Comparison of ENCODE assay signal across 1 cellular context in the genomic region with DNA sequence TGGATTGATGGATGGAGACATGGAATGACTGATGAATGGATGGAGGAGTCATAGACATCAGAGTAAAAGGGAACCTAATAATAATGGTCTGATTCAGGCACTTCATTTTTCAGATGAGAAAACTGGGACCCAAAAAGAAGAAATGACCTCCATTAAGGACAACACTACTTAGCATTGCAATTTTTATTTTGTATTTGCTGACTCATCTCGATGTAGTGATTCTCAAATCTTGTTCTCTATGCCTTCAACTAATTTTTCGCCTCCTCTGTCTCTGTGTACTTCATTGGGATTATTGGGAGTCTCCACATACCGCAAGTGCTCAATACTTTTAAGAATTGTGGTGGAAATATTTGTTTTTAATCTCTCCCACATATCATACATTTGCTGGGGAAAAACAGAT.
TF ChIP-seq lines count a peak whose summit lies in the region.

No MANE protein-coding gene starts in this region.

TF ChIP-seq in A549, 52 proteins besides CTCF, POLR2A, EP300 and RAD21 (continued from another document):
- no peak for TF ChIP-seq PBX3 (IDR thresholded peaks at IDR 0.05)
- TF ChIP-seq NPAS2 (CRISPR knock-in tag; IDR thresholded peaks at IDR 0.05; ENCODE audit: borderline replicate concordance), result no peak
- TF ChIP-seq ZNF302 (CRISPR knock-in tag; IDR thresholded peaks at IDR 0.05), result no peak
